9 cellular contexts compared by ENCODE assay signal in the genomic region with DNA sequence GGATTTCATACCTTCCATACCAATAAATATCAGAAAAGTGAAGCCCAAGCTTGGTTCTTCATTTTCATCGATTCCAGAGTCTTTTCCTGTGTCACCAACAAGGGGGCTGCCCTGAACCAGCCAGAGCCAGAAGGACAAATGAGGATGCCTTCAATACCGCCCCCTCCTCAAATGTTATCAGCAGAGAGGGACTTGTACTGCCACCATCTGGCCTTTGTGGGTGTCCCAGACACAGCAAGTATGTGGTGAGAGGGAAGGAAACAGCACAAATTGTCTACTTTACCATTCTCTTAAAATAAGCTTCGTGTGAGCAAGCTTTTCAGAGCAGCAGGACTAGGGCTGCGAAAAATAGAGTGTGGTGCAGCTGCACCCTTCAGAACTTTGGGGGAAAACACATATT.
DNase-seq lines count a peak whose midpoint lies in the region; ATAC-seq and TF ChIP-seq lines count a peak whose summit lies in the region.
"Had no signal": no experiment of that assay in that cellular context is flagged by ENCODE, and none has a peak within 500 bp of the region (broad histone marks: within the 10 kb centered on the region; RNA-seq: fewer than 3 reads in every experiment).

No MANE protein-coding gene starts in this region.

- WGBS in gastroesophageal sphincter (ENCODE audit: low coverage in 1 of 2), 2 donors, result 57 to 61% methylated on average over 2 to 4 of the region's 4 CpGs

- H3K36me3 ChIP-seq in neural progenitor cell (peaks cover 3% of the 10 kb centered on the region), gastroesophageal sphincter (no peaks in the 10 kb centered on the region)

- no peak overlapping the region for H3K9ac ChIP-seq in neural progenitor cell

- H3K4me3 Mint-ChIP-seq in chondrocyte (ENCODE audit: unreplicated experiment), result no peak overlapping the region
- H3K4me3 Mint-ChIP-seq in neural progenitor cell, result no peak overlapping the region

- H3K4me2 ChIP-seq in neural progenitor cell, result no peak overlapping the region

- H2AFZ ChIP-seq in neural progenitor cell (replicated peaks), result no peak overlapping the region

- H3K9me3 ChIP-seq in neural progenitor cell (ENCODE audit: low read depth) (no peaks in the 10 kb centered on the region), gastroesophageal sphincter (no peaks in the 10 kb centered on the region)

- no peak overlapping the region for H3K27ac ChIP-seq in neural progenitor cell
- H3K27ac ChIP-seq in gastroesophageal sphincter, result no peak overlapping the region

- H3K27me3 ChIP-seq in neural progenitor cell, result no peaks in the 10 kb centered on the region
- no peaks in the 10 kb centered on the region for H3K27me3 ChIP-seq in gastroesophageal sphincter

- no peak for ATAC-seq in gastroesophageal sphincter

- H3K36me3 Mint-ChIP-seq in chondrocyte (ENCODE audit: low read depth), result no peaks in the 10 kb centered on the region
- H3K36me3 Mint-ChIP-seq in neural progenitor cell, result peaks cover 31% of the 10 kb centered on the region

- no peaks in the 10 kb centered on the region for H4K20me1 ChIP-seq in neural progenitor cell (ENCODE audit: low read depth)

- H3K9me3 Mint-ChIP-seq in chondrocyte (ENCODE audit: low read depth), result peaks cover 6% of the 10 kb centered on the region
- peaks cover 12% of the 10 kb centered on the region for H3K9me3 Mint-ChIP-seq in neural progenitor cell

- H3K4me1 ChIP-seq in neural progenitor cell (peaks cover 5% of the 10 kb centered on the region), gastroesophageal sphincter (peaks cover 0 to 23% (median 0%) of the 10 kb centered on the region in 3 donors)

- H3K4me1 Mint-ChIP-seq in chondrocyte (ENCODE audit: low read depth) (peaks cover 40% of the 10 kb centered on the region), neural progenitor cell (peaks cover 50% of the 10 kb centered on the region)

- no peaks in the 10 kb centered on the region for H3K79me2 ChIP-seq in neural progenitor cell (ENCODE audit: low read depth)

- no peaks in the 10 kb centered on the region for H3K27me3 Mint-ChIP-seq in chondrocyte (ENCODE audit: low read depth)
- no peaks in the 10 kb centered on the region for H3K27me3 Mint-ChIP-seq in neural progenitor cell (ENCODE audit: insufficient read depth, low read depth)

- no peak for TF ChIP-seq EP300 in gastroesophageal sphincter (IDR thresholded peaks at IDR 0.05)

- TF ChIP-seq CTCF in NB4 (IDR thresholded peaks at IDR 0.05; ENCODE audit: low read depth, low read length) (peak; percentile 40), chondrocyte (IDR thresholded peaks at IDR 0.05) (peak; percentile 76), neural progenitor cell (IDR thresholded peaks at IDR 0.05) (peak; percentile 86), gastroesophageal sphincter (IDR thresholded peaks at IDR 0.05) (peak in 1 of 4 experiments; percentile 12)

- DNase-seq in DMS53 (lab: John Stamatoyannopoulos, UW) (peak; percentile 25), DMS53 treated with DMSO at 0.1 percent for 48 hours (lab: John Stamatoyannopoulos, UW; ENCODE audit: unreplicated experiment) (no peak), NB4 (ENCODE audit: low read depth) (peak; percentile 36), chondrocyte (ENCODE audit: low spot score) (no peak), neural progenitor cell (ENCODE audit: low spot score) (peak; percentile 83), DMS114 treated with DMSO at 0.1 percent for 48 hours (lab: John Stamatoyannopoulos, UW; ENCODE audit: unreplicated experiment) (no peak)
- DNase-seq in activated CD8-positive, alpha-beta memory T cell treated with anti-CD3 and anti-CD28 coated beads for 24 hours, result no peak
- DNase-seq: effector memory CD4-positive, alpha-beta T cell had no signal

- H3K4me3 ChIP-seq in NB4 (ENCODE audit: low read depth, low read length) (no peak overlapping the region), neural progenitor cell (no peak overlapping the region), gastroesophageal sphincter (no peak overlapping the region)

- no peaks in the 10 kb centered on the region for H3F3A ChIP-seq in neural progenitor cell (ENCODE audit: low read depth)

- no peak for TF ChIP-seq POLR2A in NB4 (IDR thresholded peaks at IDR 0.05; ENCODE audit: extremely low read depth, insufficient read length)
- no peak for TF ChIP-seq POLR2A in gastroesophageal sphincter (IDR thresholded peaks at IDR 0.05)

- H3K27ac Mint-ChIP-seq in chondrocyte (ENCODE audit: unreplicated experiment), result no peak overlapping the region
- no peak overlapping the region for H3K27ac Mint-ChIP-seq in neural progenitor cell

Comparison
In these comparisons a context has a peak if more than half of its experiments do, and no peak if none do; other contexts are left out.
1. DNase-seq: peak in DMS53 (single experiment), NB4 (single experiment) and neural progenitor cell (single experiment); none in DMS53 treated with DMSO at 0.1 percent for 48 hours (single experiment), chondrocyte (single experiment), activated CD8-positive, alpha-beta memory T cell treated with anti-CD3 and anti-CD28 coated beads for 24 hours (single experiment) and DMS114 treated with DMSO at 0.1 percent for 48 hours (single experiment).